In the genomic region with DNA sequence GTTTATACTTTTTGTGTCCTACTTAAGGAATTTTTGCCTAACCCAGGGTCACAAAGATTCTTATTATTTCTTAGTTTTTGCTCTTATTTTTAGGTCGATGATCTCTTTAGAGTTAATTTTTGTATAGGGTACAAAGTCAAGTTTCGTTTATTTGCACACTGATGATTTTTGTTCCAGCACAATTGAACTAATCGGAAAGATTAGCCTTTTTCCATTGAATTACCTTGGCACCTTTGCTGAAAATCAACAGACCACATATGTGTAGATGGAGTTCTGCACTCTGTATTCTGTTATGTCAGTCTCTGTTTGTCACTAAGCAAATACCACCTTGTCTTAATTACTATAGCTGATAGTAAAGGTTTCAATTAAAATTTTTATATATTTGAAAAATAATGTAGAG, we compare ENCODE assay signal across 25 cellular contexts. TPM values are rescaled to one million over a fixed set of nuclear protein-coding genes. Genes with fewer than 3 reads are reported as not detected.
A peak's percentile ranks its signal among the peaks of the same experiment; 100 is the strongest.
DNase-seq lines count a peak whose midpoint lies in the region; ATAC-seq and TF ChIP-seq lines count a peak whose summit lies in the region.
"Had no signal": no experiment of that assay in that cellular context is flagged by ENCODE, and none has a peak within 500 bp of the region (broad histone marks: within the 10 kb centered on the region; RNA-seq: fewer than 3 reads in every experiment).

No MANE protein-coding gene starts in this region.

- intact Hi-C loops in stomach (cut with DNase I; ENCODE audit: low total_unique reads), result no loop called here

- H3K27me3 Mint-ChIP-seq in activated naive CD4-positive, alpha-beta T cell treated with anti-CD3 and anti-CD28 coated beads, Interleukin-2, amount 50 U/mL, for 24 hours, result no peaks in the 10 kb centered on the region
- H3K27me3 Mint-ChIP-seq in chondrocyte (ENCODE audit: low read depth) (no peaks in the 10 kb centered on the region), memory B cell (no peaks in the 10 kb centered on the region)
- H3K27me3 Mint-ChIP-seq: B cell had no signal

- H3K27ac ChIP-seq in stomach, result peak overlapping the region in 4 of 5 donors; percentile 25 to 73 (median 33)
- H3K27ac ChIP-seq: 22Rv1, C4-2B, PC-9, SJCRH30 had no signal

- TF ChIP-seq CTCF in chondrocyte (IDR thresholded peaks at IDR 0.05) (no peak), stomach (IDR thresholded peaks at IDR 0.05) (no peak)

- H3K4me1 ChIP-seq in stomach, result peaks cover 23 to 90% (median 50%) of the 10 kb centered on the region in 4 donors

- peaks cover 6% of the 10 kb centered on the region for H3K36me3 Mint-ChIP-seq in activated naive CD4-positive, alpha-beta T cell treated with anti-CD3 and anti-CD28 coated beads, Interleukin-2, amount 50 U/mL, for 24 hours
- H3K36me3 Mint-ChIP-seq in chondrocyte (ENCODE audit: low read depth), result no peaks in the 10 kb centered on the region
- H3K36me3 Mint-ChIP-seq in memory B cell, result peaks cover 12% of the 10 kb centered on the region

- H3K9me3 Mint-ChIP-seq in activated naive CD4-positive, alpha-beta T cell treated with anti-CD3 and anti-CD28 coated beads, Interleukin-2, amount 50 U/mL, for 24 hours, result no peaks in the 10 kb centered on the region
- H3K9me3 Mint-ChIP-seq in chondrocyte (ENCODE audit: low read depth) (no peaks in the 10 kb centered on the region), memory B cell (no peaks in the 10 kb centered on the region)

- H3K4me1 Mint-ChIP-seq in activated naive CD4-positive, alpha-beta T cell treated with anti-CD3 and anti-CD28 coated beads, Interleukin-2, amount 50 U/mL, for 24 hours, result peaks cover 86% of the 10 kb centered on the region
- peaks cover 54% of the 10 kb centered on the region for H3K4me1 Mint-ChIP-seq in chondrocyte (ENCODE audit: low read depth)
- H3K4me1 Mint-ChIP-seq in memory B cell, result peaks cover 35% of the 10 kb centered on the region

- no peak for TF ChIP-seq POLR2A in stomach (IDR thresholded peaks at IDR 0.05)

- H3K27me3 ChIP-seq in stomach, result no peaks in the 10 kb centered on the region
- H3K27me3 ChIP-seq: SJCRH30 had no signal

- no peaks in the 10 kb centered on the region for H3K36me3 ChIP-seq in stomach

- ATAC-seq in memory B cell (ENCODE audit: low read depth), result no peak
- no peak for ATAC-seq in GM19455 (IDR thresholded peaks at IDR 0.05; ENCODE audit: unreplicated experiment)
- ATAC-seq: Right ventricle myocardium inferior had no signal

- 32 to 75% (median 45%) methylated on average over 3 of the region's 3 CpGs for WGBS in stomach, 5 donors

- no peak for DNase-seq in activated naive CD4-positive, alpha-beta T cell treated with anti-CD3 and anti-CD28 coated beads, Interleukin-2, amount 50 U/mL, for 16 hours
- DNase-seq in chondrocyte (ENCODE audit: low spot score), result no peak
- no peak for DNase-seq in memory B cell (ENCODE audit: low spot score in 2 of 2)
- DNase-seq in stomach, result no peak
- no peak for DNase-seq in HK-2 (ENCODE audit: unreplicated experiment)
- no peak for DNase-seq in NOMO-1 treated with DMSO at 0.1 percent for 48 hours (lab: John Stamatoyannopoulos, UW; ENCODE audit: unreplicated experiment)
- DNase-seq: Calu3; DMS79 treated with DMSO at 0.1 percent for 48 hours; KBM-7; MV-4-11; NCI-H1105; NCI-H1436 treated with DMSO at 0.1 percent for 48 hours; NCI-H2029; NCI-H446 treated with DMSO at 0.1 percent for 48 hours; NCI-H526; NCI-H82; NK-92 treated with Interleukin-12 subunit alpha and Interleukin-12 subunit beta, amount 100 ng/mL, for 24 hours; PC-9; SJCRH30 had no signal

- H3K9me3 ChIP-seq in stomach, result no peaks in the 10 kb centered on the region
- H3K9me3 ChIP-seq: SJCRH30 had no signal

- H3K27ac Mint-ChIP-seq in activated naive CD4-positive, alpha-beta T cell treated with anti-CD3 and anti-CD28 coated beads, Interleukin-2, amount 50 U/mL, for 24 hours, result peak overlapping the region; percentile 62
- H3K27ac Mint-ChIP-seq in chondrocyte (ENCODE audit: unreplicated experiment) (peak overlapping the region; percentile 41), memory B cell (peak overlapping the region; percentile 73)

- no peak overlapping the region for H3K4me3 Mint-ChIP-seq in activated naive CD4-positive, alpha-beta T cell treated with anti-CD3 and anti-CD28 coated beads, Interleukin-2, amount 50 U/mL, for 24 hours
- H3K4me3 Mint-ChIP-seq in chondrocyte (ENCODE audit: unreplicated experiment) (no peak overlapping the region), memory B cell (no peak overlapping the region)
- H3K4me3 Mint-ChIP-seq: B cell had no signal

- no peak for TF ChIP-seq EP300 in stomach (IDR thresholded peaks at IDR 0.05)

- H3K4me3 ChIP-seq in stomach, result no peak overlapping the region
- H3K4me3 ChIP-seq: PC-9, SJCRH30 had no signal

RNA-seq across cellular contexts. Expression of a gene that starts 18.7 kb away (rescaled TPM):
- total RNA-seq in chondrocyte, result 49.5 to 50.0 TPM (median 49.9 TPM) in 3 replicates
- total RNA-seq in stomach, result 100 to 1,000 TPM in 1 of 5 donors, 10 to 100 TPM in 4; 24.6 to 292 (median 65.3) TPM
- 10 to 100 TPM; 10.2 to 13.3 (median 10.5) TPM for polyA plus RNA-seq in stomach
